Comparison of ENCODE assay signal across 18 cellular contexts in genomic region chr20:32975698-32976674, GRCh38. TPM values are rescaled to one million over a fixed set of nuclear protein-coding genes. Genes with fewer than 3 reads are reported as not detected.
DNase-seq lines count a peak whose midpoint lies in the region; ATAC-seq, FAIRE-seq and TF ChIP-seq lines count a peak whose summit lies in the region.
"Had no signal": no experiment of that assay in that cellular context is flagged by ENCODE, and none has a peak within 500 bp of the region (broad histone marks: within the 10 kb centered on the region; RNA-seq: fewer than 3 reads in every experiment).

No MANE protein-coding gene starts in this region.

- H3K79me1 ChIP-seq in H1 (ENCODE audit: low read depth, low read length), result no peaks in the 10 kb centered on the region; the same call in 1 of the 2 replicates

- H4K20me1 ChIP-seq in SK-N-SH (ENCODE audit: insufficient read depth), result no peaks in the 10 kb centered on the region
- no peaks in the 10 kb centered on the region for H4K20me1 ChIP-seq in H1 (replicated peaks in 1 of 2; ENCODE audit: control insufficient read depth in 1 of 2, insufficient read depth in 2 of 2, low read length in 2 of 2)

- H3K9ac ChIP-seq in SK-N-SH (no peak overlapping the region), H1 (replicated peaks in 1 of 4; ENCODE audit: extremely low read depth in 1 of 4, low read depth in 3 of 4, low read length in 3 of 4) (no peak overlapping the region)
- H3K9ac ChIP-seq: KMS-11 had no signal

- H3K27ac ChIP-seq in SK-N-SH (ENCODE audit: low read depth in 2 of 2, low read length in 1 of 2) (no peak overlapping the region), KOPT-K1 (ENCODE audit: low read depth, low read length, poor library complexity, severe bottlenecking) (peak overlapping the region; percentile 97), H1 (ENCODE audit: low read depth, low read length) (no peak overlapping the region)
- H3K27ac ChIP-seq: ascending aorta, KMS-11, tibial artery had no signal

- H3K4me2 ChIP-seq in SK-N-SH, result no peak overlapping the region
- no peak overlapping the region for H3K4me2 ChIP-seq in H1 (ENCODE audit: insufficient read depth in 1 of 2, low read depth in 2 of 2, low read length in 2 of 2)
- H3K4me2 ChIP-seq: KMS-11 had no signal

- no peaks in the 10 kb centered on the region; a peak in 1 of 4 replicates for H3K4me1 ChIP-seq in SK-N-SH (ENCODE audit: control insufficient read depth in 1 of 2, insufficient read depth in 2 of 2, low read depth in 1 of 2, low read length in 1 of 2)
- H3K4me1 ChIP-seq in H1 (replicated peaks in 1 of 4; ENCODE audit: control insufficient read depth in 3 of 4, insufficient read depth in 4 of 4, low read length in 3 of 4), result peaks cover 10 to 25% (median 16%) of the 10 kb centered on the region in 4 experiments
- H3K4me1 ChIP-seq: ascending aorta, tibial artery had no signal

- peak overlapping the region; percentile 94; the same call in 1 of the 2 replicates for H2BK12ac ChIP-seq in H1 (ENCODE audit: low read depth, low read length)

- no peak for TF ChIP-seq CTCF in SK-N-SH (IDR thresholded peaks at IDR 0.05)
- TF ChIP-seq CTCF in H1 (IDR thresholded peaks at IDR 0.05; ENCODE audit: control extremely low read depth in 1 of 3, insufficient read depth in 1 of 3, low read depth in 1 of 3, low read length in 3 of 3), result no peak
- TF ChIP-seq CTCF in osteocyte (IDR thresholded peaks at IDR 0.05), result no peak

- H3K23me2 ChIP-seq in H1 (ENCODE audit: low read depth, low read length), result no peaks in the 10 kb centered on the region

- TF ChIP-seq EP300 in SK-N-SH (IDR thresholded peaks at IDR 0.05; ENCODE audit: borderline replicate concordance in 1 of 2, low read depth in 1 of 2, low read length in 1 of 2) (no peak), H1 (IDR thresholded peaks at IDR 0.05; ENCODE audit: borderline replicate concordance in 1 of 2, low read depth in 2 of 2, low read length in 2 of 2) (no peak)

- peak overlapping the region; percentile 94; the same call in 1 of the 2 replicates for H2AK5ac ChIP-seq in H1 (ENCODE audit: low read depth, low read length)

- no peak for FAIRE-seq in H1 (lab: Jason Lieb, UNC)

- ATAC-seq in SK-N-SH treated with all-trans-retinoic acid at 6 μM for 48 hours, result peak; percentile 40; the same call in 1 of the 3 replicates
- ATAC-seq in GM19328 (IDR thresholded peaks at IDR 0.05; ENCODE audit: unreplicated experiment), result no peak

- peak overlapping the region; percentile 18 for H2BK120ac ChIP-seq in H1 (replicated peaks; ENCODE audit: low read depth, low read length)

- H3K27me3 Mint-ChIP-seq in osteocyte (ENCODE audit: unreplicated experiment), result peaks cover 4% of the 10 kb centered on the region

- TF ChIP-seq POLR2A in H1 (IDR thresholded peaks at IDR 0.05; ENCODE audit: control extremely low read depth in 1 of 2, low read depth in 2 of 2, low read length in 2 of 2), result no peak

- H2BK20ac ChIP-seq in H1 (ENCODE audit: low read length), result peak overlapping the region; percentile 75

- H3K9me2 ChIP-seq in SK-N-SH, result no peaks in the 10 kb centered on the region

- H3K14ac ChIP-seq in H1 (ENCODE audit: insufficient read length), result no peak overlapping the region

- TF ChIP-seq RAD21 in SK-N-SH (IDR thresholded peaks at IDR 0.05; ENCODE audit: low read length) (no peak), H1 (IDR thresholded peaks at IDR 0.05 in 1 of 2, conservative IDR thresholded peaks at IDR 0.05 in 1 of 2; ENCODE audit: low read depth in 2 of 2, low read length in 2 of 2) (no peak)

- peak overlapping the region; percentile 25 for H3K4ac ChIP-seq in H1 (replicated peaks; ENCODE audit: insufficient read length, low read depth, low read length)

- H4K8ac ChIP-seq in H1 (ENCODE audit: extremely low read depth, insufficient read depth, low read length), result no peak overlapping the region; the same call in 1 of the 2 replicates

- no peak for DNase-seq in SK-N-SH
- DNase-seq in H1 (ENCODE audit: low read depth in 1 of 2, low spot score in 2 of 2), result peak in 1 of 2 experiments; percentile 35
- DNase-seq in osteocyte (ENCODE audit: extremely low spot score, unreplicated experiment), result peak; percentile 82
- DNase-seq in activated effector memory CD4-positive, alpha-beta T cell treated with Interleukin-2 at 50 U/mL for 16 hours, result no peak
- DNase-seq in activated effector memory CD4-positive, alpha-beta T cell treated with anti-CD3 and anti-CD28 coated beads, Interleukin-2, amount 50 U/mL, for 16 hours, result no peak
- DNase-seq: 8988T; activated CD4-positive, alpha-beta T cell treated with anti-CD3 and anti-CD28 coated beads, Interleukin-2, amount 50 U/mL, for 48 hours; foreskin melanocyte; NCI-H2081 treated with DMSO at 0.1 percent for 48 hours had no signal

- H3K9me3 ChIP-seq in SK-N-SH (no peaks in the 10 kb centered on the region), KOPT-K1 (ENCODE audit: insufficient read depth, low read length, poor library complexity, severe bottlenecking) (peaks cover 13% of the 10 kb centered on the region), H1 (ENCODE audit: insufficient read depth in 2 of 2, low read depth in 1 of 2, low read length in 1 of 2) (peaks cover 4 to 16% of the 10 kb centered on the region in 2 experiments; a peak in 3 of 4 replicates)
- H3K9me3 ChIP-seq: ascending aorta, tibial artery had no signal

- H3K18ac ChIP-seq in H1 (ENCODE audit: extremely low read depth, low read length), result peak overlapping the region; percentile 21; the same call in 1 of the 2 replicates

- H3K56ac ChIP-seq in H1 (replicated peaks; ENCODE audit: insufficient read length, low read depth, low read length), result no peak overlapping the region

- no peak overlapping the region for H3K27ac Mint-ChIP-seq in osteocyte (ENCODE audit: unreplicated experiment)

- CTCF ChIA-PET in SK-N-SH (lab: Yijun Ruan, JAX) (interaction anchor here (0.7 kb wide), 1 partner anchor 26 kb away, joined by 3 read pairs; no protein-coding TSS in a partner anchor), H1 (lab: Charles Lee; ENCODE audit: partially characterized antibody) (interaction anchor here (0.7 to 5.4 kb wide), 10 partner anchors 10 to 316 kb away, joined by 3 to 33 read pairs (median 4); no protein-coding TSS in a partner anchor)

- H3K27me3 ChIP-seq in SK-N-SH (ENCODE audit: insufficient read depth), result no peaks in the 10 kb centered on the region; the same call in 1 of the 2 replicates
- 0 out of 7 replicates have a peak, but pooled peaks cover 0 to 2% (median 0%) of the 10 kb centered on the region in 4 experiments for H3K27me3 ChIP-seq in H1 (replicated peaks in 1 of 4; ENCODE audit: control insufficient read depth in 3 of 4, extremely low read depth in 1 of 4, insufficient read depth in 3 of 4, low read length in 3 of 4)
- H3K27me3 ChIP-seq: ascending aorta had no signal

- H3K23ac ChIP-seq in H1 (ENCODE audit: insufficient read length), result no peak overlapping the region

- no peaks in the 10 kb centered on the region for H3K79me2 ChIP-seq in SK-N-SH (ENCODE audit: insufficient read depth)
- H3K79me2 ChIP-seq in H1 (ENCODE audit: control insufficient read depth in 1 of 2, insufficient read depth in 2 of 2, low read length in 2 of 2), result no peaks in the 10 kb centered on the region

- H3K36me3 Mint-ChIP-seq in osteocyte (ENCODE audit: unreplicated experiment), result no peaks in the 10 kb centered on the region

- H3K4me3 ChIP-seq in SK-N-SH (ENCODE audit: low read depth in 2 of 2, low read length in 1 of 2), result no peak overlapping the region
- H3K4me3 ChIP-seq in H1 (ENCODE audit: extremely low read depth in 1 of 4, insufficient read depth in 2 of 4, low read depth in 3 of 4, low read length in 4 of 4), result no peak overlapping the region
- H3K4me3 ChIP-seq: ascending aorta, skin epidermis, tibial artery had no signal

- H2BK5ac ChIP-seq in H1 (ENCODE audit: low read depth, low read length), result peak overlapping the region; percentile 75; the same call in 1 of the 2 replicates

- H4K5ac ChIP-seq in H1 (ENCODE audit: insufficient read length, low read depth, low read length), result no peak overlapping the region

- no peaks in the 10 kb centered on the region for H3K9me3 Mint-ChIP-seq in osteocyte (ENCODE audit: unreplicated experiment)

- WGBS in SK-N-SH (ENCODE audit: low lambda C conversion rate), result 49% methylated on average over 14 of the region's 15 CpGs
- WGBS in H1 (ENCODE audit: extremely low coverage in 1 of 2, insufficient coverage in 1 of 2, insufficient read length in 1 of 2, insufficient replicate concordance in 2 of 2, low coverage in 1 of 2, low lambda C conversion rate in 2 of 2, missing lambda C conversion rate in 1 of 2), 2 experiments, result 89% methylated on average over 15 of the region's 15 CpGs; no CpG with 5 or more reads in 1 of the 2 experiments

- no peak overlapping the region for H3K4me3 Mint-ChIP-seq in osteocyte (ENCODE audit: unreplicated experiment)

- peak overlapping the region; percentile 99; the same call in 1 of the 2 replicates for H2BK15ac ChIP-seq in H1 (ENCODE audit: low read length)

- H3K36me3 ChIP-seq in SK-N-SH (replicated peaks in 1 of 2; ENCODE audit: control insufficient read depth in 1 of 2, insufficient read depth in 2 of 2, low read length in 1 of 2) (no peaks in the 10 kb centered on the region), KOPT-K1 (ENCODE audit: insufficient read depth, low read length) (no peaks in the 10 kb centered on the region), H1 (ENCODE audit: control insufficient read depth in 2 of 4, insufficient read depth in 4 of 4, low read length in 3 of 4) (no peaks in the 10 kb centered on the region)
- H3K36me3 ChIP-seq: ascending aorta, tibial artery had no signal

- H3K4me1 Mint-ChIP-seq in osteocyte (ENCODE audit: unreplicated experiment), result no peaks in the 10 kb centered on the region

- H3F3A ChIP-seq in SK-N-SH (replicated peaks; ENCODE audit: insufficient read depth), result no peaks in the 10 kb centered on the region

- H2AFZ ChIP-seq in SK-N-SH (ENCODE audit: low read depth) (no peak overlapping the region), H1 (ENCODE audit: low read length) (no peak overlapping the region)

- peak overlapping the region; percentile 96 for H4K91ac ChIP-seq in H1 (replicated peaks; ENCODE audit: insufficient read length, low read length)

- POLR2A ChIA-PET in SK-N-SH (lab: Yijun Ruan, JAX) (interaction anchor here (0.6 kb wide), 1 partner anchor 65 kb away, joined by 4 read pairs; no protein-coding TSS in a partner anchor), H1 (lab: Charles Lee; ENCODE audit: partially characterized antibody) (interaction anchor here (0.8 to 1.1 kb wide), 3 partner anchors 9 to 26 kb away, joined by 3 read pairs; no protein-coding TSS in a partner anchor)

RNA-seq across cellular contexts. Expression of gene SUN5, which starts 28.2 kb away (rescaled TPM):
- polyA plus RNA-seq in SK-N-SH (2012; rRNA removed) (not detected in 2 replicates), H1 (2011; rRNA removed) (not detected in 2 replicates)
- not detected in 2 replicates for polyA plus RNA-seq in SK-N-SH (2012; cell fraction: cytosol; rRNA removed)
- polyA plus RNA-seq in SK-N-SH (2012; cell fraction: nucleus; rRNA removed), result not detected in 2 replicates
- not detected in 2 replicates for total RNA-seq in H1 (2021; fragmentation: NEBNext Ultra II Directional; extraction: Animal tissue kit (Norgen Biotek cat#: 25700))
- not detected for polyA plus RNA-seq in H1 (2011; cell fraction: cytosol; rRNA removed)
- polyA plus RNA-seq in H1 (2011; cell fraction: nucleus; rRNA removed), result not detected
- polyA plus RNA-seq in H1 (2012, experiment 1 of 2), result not detected in 4 replicates
- polyA plus RNA-seq in H1 (2012, experiment 2 of 2), result not detected
- not detected for polyA plus RNA-seq in H1 (2013, experiment 1 of 2)
- not detected for polyA plus RNA-seq in H1 (2013, experiment 2 of 2)
- not detected in 2 replicates for polyA minus RNA-seq in H1 (2011; rRNA and poly(A)+ RNA removed)
- not detected for polyA minus RNA-seq in H1 (2011; cell fraction: cytosol; rRNA and poly(A)+ RNA removed)
- polyA minus RNA-seq in H1 (2011; cell fraction: nucleus; rRNA and poly(A)+ RNA removed), result not detected
- not detected in 2 replicates for total RNA-seq in osteocyte
- total RNA-seq: ascending aorta, kidney epithelial cell had no signal
- polyA plus RNA-seq: neural cell had no signal

RNA-seq across cellular contexts. Expression of gene BPIFB2, which starts 31.5 kb away (rescaled TPM):
- polyA plus RNA-seq in SK-N-SH (2012; rRNA removed), result not detected in 2 replicates
- not detected in 2 replicates for polyA plus RNA-seq in SK-N-SH (2012; cell fraction: cytosol; rRNA removed)
- not detected in 2 replicates for polyA plus RNA-seq in SK-N-SH (2012; cell fraction: nucleus; rRNA removed)
- total RNA-seq in H1 (2021; fragmentation: NEBNext Ultra II Directional; extraction: Animal tissue kit (Norgen Biotek cat#: 25700)), result not detected in 2 replicates
- polyA plus RNA-seq in H1 (2011; rRNA removed), result not detected in 2 replicates
- polyA plus RNA-seq in H1 (2011; cell fraction: cytosol; rRNA removed), result 0.62 TPM
- not detected for polyA plus RNA-seq in H1 (2011; cell fraction: nucleus; rRNA removed)
- not detected in 4 replicates for polyA plus RNA-seq in H1 (2012, experiment 1 of 2)
- 0.13 TPM for polyA plus RNA-seq in H1 (2012, experiment 2 of 2)
- not detected for polyA plus RNA-seq in H1 (2013, experiment 1 of 2)
- polyA plus RNA-seq in H1 (2013, experiment 2 of 2), result not detected
- polyA minus RNA-seq in H1 (2011; rRNA and poly(A)+ RNA removed), result 0.15 TPM in 1 of 2 replicates, not detected in the other
- not detected for polyA minus RNA-seq in H1 (2011; cell fraction: cytosol; rRNA and poly(A)+ RNA removed)
- not detected for polyA minus RNA-seq in H1 (2011; cell fraction: nucleus; rRNA and poly(A)+ RNA removed)
- total RNA-seq in osteocyte, result not detected in 2 replicates
- total RNA-seq: ascending aorta, kidney epithelial cell had no signal
- polyA plus RNA-seq: neural cell had no signal

RNA-seq across cellular contexts. Expression of gene BPIFB6, which starts 55.5 kb away (rescaled TPM):
- polyA plus RNA-seq in SK-N-SH (2012; rRNA removed) (not detected in 2 replicates), H1 (2011; rRNA removed) (not detected in 2 replicates)
- polyA plus RNA-seq in SK-N-SH (2012; cell fraction: cytosol; rRNA removed), result not detected in 2 replicates
- not detected in 2 replicates for polyA plus RNA-seq in SK-N-SH (2012; cell fraction: nucleus; rRNA removed)
- total RNA-seq in H1 (2021; fragmentation: NEBNext Ultra II Directional; extraction: Animal tissue kit (Norgen Biotek cat#: 25700)), result not detected in 2 replicates
- polyA plus RNA-seq in H1 (2011; cell fraction: cytosol; rRNA removed), result not detected
- polyA plus RNA-seq in H1 (2011; cell fraction: nucleus; rRNA removed), result not detected
- polyA plus RNA-seq in H1 (2012, experiment 1 of 2), result not detected in 4 replicates
- polyA plus RNA-seq in H1 (2012, experiment 2 of 2), result not detected
- not detected for polyA plus RNA-seq in H1 (2013, experiment 1 of 2)
- polyA plus RNA-seq in H1 (2013, experiment 2 of 2), result not detected
- polyA minus RNA-seq in H1 (2011; rRNA and poly(A)+ RNA removed), result not detected in 2 replicates
- not detected for polyA minus RNA-seq in H1 (2011; cell fraction: cytosol; rRNA and poly(A)+ RNA removed)
- not detected for polyA minus RNA-seq in H1 (2011; cell fraction: nucleus; rRNA and poly(A)+ RNA removed)
- not detected in 2 replicates for total RNA-seq in osteocyte
- total RNA-seq: ascending aorta, kidney epithelial cell had no signal
- polyA plus RNA-seq: neural cell had no signal
